In the genomic region with DNA sequence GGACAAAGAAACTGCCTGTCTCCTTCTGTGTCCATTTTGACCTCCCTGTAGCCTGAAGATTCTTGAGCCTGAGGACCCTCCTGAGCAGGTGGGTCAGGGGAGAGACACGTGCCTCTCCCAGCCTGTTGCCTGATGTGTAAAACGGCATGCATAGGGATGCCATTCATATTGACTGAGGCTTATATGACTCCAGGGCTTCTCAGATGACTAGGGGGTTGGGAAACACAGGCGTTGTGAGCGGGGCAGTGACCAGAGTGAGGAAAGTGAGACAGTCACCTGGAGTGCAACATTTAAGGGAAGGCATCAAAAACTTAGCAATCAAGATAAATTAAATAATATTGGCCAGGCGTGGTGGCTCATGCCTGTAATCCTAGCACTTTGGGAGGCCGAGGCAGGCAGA, we compare ENCODE assay signal across 16 cellular contexts. TPM values are rescaled to one million over a fixed set of nuclear protein-coding genes. Genes with fewer than 3 reads are reported as not detected.
A peak's percentile ranks its signal among the peaks of the same experiment; 100 is the strongest.
DNase-seq lines count a peak whose midpoint lies in the region; ATAC-seq lines count a peak whose summit lies in the region.
"Had no signal": no experiment of that assay in that cellular context is flagged by ENCODE, and none has a peak within 500 bp of the region (broad histone marks: within the 10 kb centered on the region; RNA-seq: fewer than 3 reads in every experiment).

No MANE protein-coding gene starts in this region.

- H3K27me3 Mint-ChIP-seq in activated naive CD8-positive, alpha-beta T cell treated with anti-CD3 and anti-CD28 coated beads, Interleukin-2, amount 50 U/mL, for 24 hours = no peaks in the 10 kb centered on the region
- no peaks in the 10 kb centered on the region for H3K27me3 Mint-ChIP-seq in activated naive CD8-positive, alpha-beta T cell treated with anti-CD3 and anti-CD28 coated beads for 36 hours
- H3K27me3 Mint-ChIP-seq in effector memory CD8-positive, alpha-beta T cell = peaks cover 0 to 16% of the 10 kb centered on the region in 2 donors

- no peak overlapping the region for H3K4me2 ChIP-seq in GM23248 (ENCODE audit: unreplicated experiment)
- H3K4me2 ChIP-seq: GM23338, KMS-11 had no signal

- no peaks in the 10 kb centered on the region for H3K9me2 ChIP-seq in GM23248 (ENCODE audit: insufficient read depth)

- no peak overlapping the region for H3K9ac ChIP-seq in GM23248
- H3K9ac ChIP-seq: BLaER1, KMS-11 had no signal

- DNase-seq in activated naive CD8-positive, alpha-beta T cell treated with anti-CD3 and anti-CD28 coated beads, Interleukin-2, amount 50 U/mL, for 24 hours = no peak
- DNase-seq in activated naive CD8-positive, alpha-beta T cell treated with anti-CD3 and anti-CD28 coated beads for 36 hours = no peak
- DNase-seq in epidermal melanocyte (ENCODE audit: insufficient read length, low spot score) (peak; percentile 3), GM23248 (no peak)
- no peak for DNase-seq in stimulated activated effector memory CD8-positive, alpha-beta T cell treated with anti-CD3 and anti-CD28 coated beads, Interleukin-12 subunit alpha, Interleukin-12 subunit beta, amount 100 ng/mL, for 72 hours (ENCODE audit: low spot score in 2 of 2)
- DNase-seq in effector memory CD8-positive, alpha-beta T cell = no peak
- DNase-seq: 8988T, HFFc6, NCI-H1105, NCI-H1694 treated with DMSO at 0.1 percent for 48 hours, NCI-H446, NCI-H774, Right ventricle myocardium superior had no signal

- peaks cover 10% of the 10 kb centered on the region for H3F3A ChIP-seq in GM23248 (ENCODE audit: insufficient read depth)

- H3K36me3 ChIP-seq in GM23248 (ENCODE audit: low read depth) = no peaks in the 10 kb centered on the region
- H3K36me3 ChIP-seq: BLaER1 had no signal

- no peak overlapping the region for H3K4me3 ChIP-seq in GM23248
- H3K4me3 ChIP-seq: BLaER1, GM23338 had no signal

- no peaks in the 10 kb centered on the region for H3K9me3 Mint-ChIP-seq in activated naive CD8-positive, alpha-beta T cell treated with anti-CD3 and anti-CD28 coated beads, Interleukin-2, amount 50 U/mL, for 24 hours
- no peaks in the 10 kb centered on the region for H3K9me3 Mint-ChIP-seq in activated naive CD8-positive, alpha-beta T cell treated with anti-CD3 and anti-CD28 coated beads for 36 hours
- no peaks in the 10 kb centered on the region for H3K9me3 Mint-ChIP-seq in stimulated activated effector memory CD8-positive, alpha-beta T cell treated with anti-CD3 and anti-CD28 coated beads, Interleukin-12 subunit alpha, Interleukin-12 subunit beta, amount 100 ng/mL, for 72 hours
- no peaks in the 10 kb centered on the region for H3K9me3 Mint-ChIP-seq in effector memory CD8-positive, alpha-beta T cell
- H3K9me3 Mint-ChIP-seq: GM23338, HFFc6 had no signal

- WGBS in GM23248 (ENCODE audit: low coverage in 1 of 2, low lambda C conversion rate in 2 of 2, missing lambda C conversion rate in 2 of 2), 2 experiments = 75 to 79% methylated on average over 6 of the region's 6 CpGs

- peak overlapping the region; percentile 4 for H3K27ac Mint-ChIP-seq in activated naive CD8-positive, alpha-beta T cell treated with anti-CD3 and anti-CD28 coated beads, Interleukin-2, amount 50 U/mL, for 24 hours
- no peak overlapping the region for H3K27ac Mint-ChIP-seq in activated naive CD8-positive, alpha-beta T cell treated with anti-CD3 and anti-CD28 coated beads for 36 hours
- peak overlapping the region; percentile 15 for H3K27ac Mint-ChIP-seq in stimulated activated effector memory CD8-positive, alpha-beta T cell treated with anti-CD3 and anti-CD28 coated beads, Interleukin-12 subunit alpha, Interleukin-12 subunit beta, amount 100 ng/mL, for 72 hours
- no peak overlapping the region for H3K27ac Mint-ChIP-seq in effector memory CD8-positive, alpha-beta T cell
- H3K27ac Mint-ChIP-seq: GM23338, HFFc6 had no signal

- H3K79me2 ChIP-seq in GM23248 (ENCODE audit: insufficient read depth) = no peaks in the 10 kb centered on the region

- peaks cover 44% of the 10 kb centered on the region for H3K4me1 Mint-ChIP-seq in activated naive CD8-positive, alpha-beta T cell treated with anti-CD3 and anti-CD28 coated beads, Interleukin-2, amount 50 U/mL, for 24 hours
- peaks cover 35% of the 10 kb centered on the region for H3K4me1 Mint-ChIP-seq in activated naive CD8-positive, alpha-beta T cell treated with anti-CD3 and anti-CD28 coated beads for 36 hours
- H3K4me1 Mint-ChIP-seq in stimulated activated effector memory CD8-positive, alpha-beta T cell treated with anti-CD3 and anti-CD28 coated beads, Interleukin-12 subunit alpha, Interleukin-12 subunit beta, amount 100 ng/mL, for 72 hours = peaks cover 24% of the 10 kb centered on the region
- H3K4me1 Mint-ChIP-seq in effector memory CD8-positive, alpha-beta T cell (ENCODE audit: low read depth in 2 of 2) = peaks cover under 1 to 13% of the 10 kb centered on the region in 2 donors

- no peaks in the 10 kb centered on the region for H3K36me3 Mint-ChIP-seq in activated naive CD8-positive, alpha-beta T cell treated with anti-CD3 and anti-CD28 coated beads, Interleukin-2, amount 50 U/mL, for 24 hours (ENCODE audit: low read depth)
- H3K36me3 Mint-ChIP-seq in activated naive CD8-positive, alpha-beta T cell treated with anti-CD3 and anti-CD28 coated beads for 36 hours = no peaks in the 10 kb centered on the region
- no peaks in the 10 kb centered on the region for H3K36me3 Mint-ChIP-seq in stimulated activated effector memory CD8-positive, alpha-beta T cell treated with anti-CD3 and anti-CD28 coated beads, Interleukin-12 subunit alpha, Interleukin-12 subunit beta, amount 100 ng/mL, for 72 hours
- peaks cover 2% of the 10 kb centered on the region for H3K36me3 Mint-ChIP-seq in effector memory CD8-positive, alpha-beta T cell (ENCODE audit: insufficient read depth)

- no peak overlapping the region for H2AFZ ChIP-seq in GM23248
- H2AFZ ChIP-seq: GM23338 had no signal

- in situ Hi-C loops in GM23248 (cut with MboI) = no loop called here

- no peak overlapping the region for H3K27ac ChIP-seq in GM23248
- H3K27ac ChIP-seq: BLaER1, KMS-11 had no signal

- no peak overlapping the region for H3K4me3 Mint-ChIP-seq in activated naive CD8-positive, alpha-beta T cell treated with anti-CD3 and anti-CD28 coated beads, Interleukin-2, amount 50 U/mL, for 24 hours
- no peak overlapping the region for H3K4me3 Mint-ChIP-seq in activated naive CD8-positive, alpha-beta T cell treated with anti-CD3 and anti-CD28 coated beads for 36 hours
- no peak overlapping the region for H3K4me3 Mint-ChIP-seq in stimulated activated effector memory CD8-positive, alpha-beta T cell treated with anti-CD3 and anti-CD28 coated beads, Interleukin-12 subunit alpha, Interleukin-12 subunit beta, amount 100 ng/mL, for 72 hours
- H3K4me3 Mint-ChIP-seq in effector memory CD8-positive, alpha-beta T cell = no peak overlapping the region
- H3K4me3 Mint-ChIP-seq: GM23338, HFFc6 had no signal

- H4K20me1 ChIP-seq in GM23248 (ENCODE audit: insufficient read depth) = no peaks in the 10 kb centered on the region
- H4K20me1 ChIP-seq: BLaER1 had no signal

- ATAC-seq in activated naive CD8-positive, alpha-beta T cell treated with anti-CD3 and anti-CD28 coated beads, Interleukin-2, amount 50 U/mL, for 24 hours = no peak
- ATAC-seq in stimulated activated effector memory CD8-positive, alpha-beta T cell treated with anti-CD3 and anti-CD28 coated beads, Interleukin-12 subunit alpha, Interleukin-12 subunit beta, amount 100 ng/mL, for 72 hours = no peak
- no peak for ATAC-seq in effector memory CD8-positive, alpha-beta T cell (replicated peaks)
- ATAC-seq: GM23338 had no signal

- no peaks in the 10 kb centered on the region for H3K27me3 ChIP-seq in GM23248 (replicated peaks; ENCODE audit: insufficient read depth)

- H3K9me3 ChIP-seq in GM23248 (ENCODE audit: low read depth) = no peaks in the 10 kb centered on the region
- H3K9me3 ChIP-seq: BLaER1 had no signal

- peaks cover 33% of the 10 kb centered on the region for H3K4me1 ChIP-seq in GM23248 (ENCODE audit: insufficient read depth)

RNA-seq across cellular contexts. Expression of a gene that starts 5.1 kb away (rescaled TPM):
- total RNA-seq in activated naive CD8-positive, alpha-beta T cell treated with anti-CD3 and anti-CD28 coated beads for 36 hours = 1 to 10 TPM; 2.1 TPM
- total RNA-seq in GM23248 (2014; rRNA removed; shearing (Covaris generic)) = 10.6 and 11.1 TPM in 2 replicates
- 4.8 and 5.4 TPM in 2 replicates for polyA plus RNA-seq in GM23248 (2016; fragmentation: Nextera tagmentation; extraction: Ambion mirVana)

RNA-seq across cellular contexts. Expression of a gene that starts 27.1 kb away (rescaled TPM):
- total RNA-seq in activated naive CD8-positive, alpha-beta T cell treated with anti-CD3 and anti-CD28 coated beads for 36 hours = 1 to 10 TPM; 6.5 to 6.6 TPM
- total RNA-seq in GM23248 (2014; rRNA removed; shearing (Covaris generic)) = 1.3 and 3.8 TPM in 2 replicates
- 9.8 and 11.3 TPM in 2 replicates for polyA plus RNA-seq in GM23248 (2016; fragmentation: Nextera tagmentation; extraction: Ambion mirVana)

RNA-seq across cellular contexts. Expression of a gene that starts 35.7 kb away (rescaled TPM):
- total RNA-seq in activated naive CD8-positive, alpha-beta T cell treated with anti-CD3 and anti-CD28 coated beads for 36 hours = 10 to 100 TPM; 14.1 to 14.7 TPM
- total RNA-seq in GM23248 (2014; rRNA removed; shearing (Covaris generic)) = 19.9 and 25.5 TPM in 2 replicates
- polyA plus RNA-seq in GM23248 (2016; fragmentation: Nextera tagmentation; extraction: Ambion mirVana) = 6.5 and 7.7 TPM in 2 replicates

RNA-seq across cellular contexts. Expression of a gene that starts 35.9 kb away (rescaled TPM):
- 100 to 1,000 TPM; 185 to 189 TPM for total RNA-seq in activated naive CD8-positive, alpha-beta T cell treated with anti-CD3 and anti-CD28 coated beads for 36 hours
- total RNA-seq in GM23248 (2014; rRNA removed; shearing (Covaris generic)) = 215 and 287 TPM in 2 replicates
- 511 and 522 TPM in 2 replicates for polyA plus RNA-seq in GM23248 (2016; fragmentation: Nextera tagmentation; extraction: Ambion mirVana)

RNA-seq across cellular contexts. Expression of a gene that starts 48.9 kb away (rescaled TPM):
- 10 to 100 TPM; 71.2 to 74.8 TPM for total RNA-seq in activated naive CD8-positive, alpha-beta T cell treated with anti-CD3 and anti-CD28 coated beads for 36 hours
- total RNA-seq in GM23248 (2014; rRNA removed; shearing (Covaris generic)) = 51.5 and 60.8 TPM in 2 replicates
- polyA plus RNA-seq in GM23248 (2016; fragmentation: Nextera tagmentation; extraction: Ambion mirVana) = 66.5 and 67.9 TPM in 2 replicates

Comparison
In these comparisons a context has a peak if more than half of its experiments do, and no peak if none do; other contexts are left out.
1. H3K27ac Mint-ChIP-seq: peak in activated naive CD8-positive, alpha-beta T cell treated with anti-CD3 and anti-CD28 coated beads, Interleukin-2, amount 50 U/mL, for 24 hours (single experiment) and stimulated activated effector memory CD8-positive, alpha-beta T cell treated with anti-CD3 and anti-CD28 coated beads, Interleukin-12 subunit alpha, Interleukin-12 subunit beta, amount 100 ng/mL, for 72 hours (single experiment); none in activated naive CD8-positive, alpha-beta T cell treated with anti-CD3 and anti-CD28 coated beads for 36 hours (single experiment) and effector memory CD8-positive, alpha-beta T cell (0 of 2).